In the genomic region with DNA sequence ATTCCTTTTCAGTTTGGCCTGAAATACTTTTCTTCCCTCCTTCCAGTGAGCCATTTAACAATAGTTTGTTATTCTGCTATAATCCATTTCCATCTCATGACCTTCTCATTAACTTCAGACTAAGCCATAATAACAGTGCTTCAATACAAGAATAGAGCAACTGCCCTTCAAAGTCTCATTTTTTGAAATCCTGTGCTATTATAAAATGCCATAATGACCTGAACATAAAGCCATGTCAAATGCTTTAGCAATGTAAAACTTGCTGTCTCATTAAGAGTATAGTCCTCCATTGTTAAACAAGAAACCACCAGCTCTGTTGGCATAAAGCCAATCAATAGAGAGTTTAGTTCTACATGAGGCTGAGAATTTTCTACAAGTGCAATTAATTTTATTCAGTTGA, we compare ENCODE assay signal across 20 cellular contexts. TPM values are rescaled to one million over a fixed set of nuclear protein-coding genes. Genes with fewer than 3 reads are reported as not detected.
"Had no signal": no experiment of that assay in that cellular context is flagged by ENCODE, and none has a peak within 500 bp of the region (broad histone marks: within the 10 kb centered on the region; RNA-seq: fewer than 3 reads in every experiment).

No MANE protein-coding gene starts in this region.

- H3K4me3 Mint-ChIP-seq: activated CD8-positive, alpha-beta T cell treated with anti-CD3 and anti-CD28 coated beads, Interleukin-2, amount 10 ng/mL, durations not matched to agents 7 days and 5 days; activated T-cell treated with anti-CD3 and anti-CD28 coated beads, Interleukin-2, amount 50 U/mL, for 72 hours; neural progenitor cell; stimulated activated effector memory CD8-positive, alpha-beta T cell treated with anti-CD3 and anti-CD28 coated beads, Interleukin-12 subunit alpha, Interleukin-12 subunit beta, amount 100 ng/mL, for 72 hours; WTC11 had no signal

- H3K27ac ChIP-seq: body of pancreas, neural progenitor cell, ovary, thoracic aorta, upper lobe of right lung had no signal

- H3K4me1 ChIP-seq: neural progenitor cell, upper lobe of right lung had no signal

- H3K9me3 ChIP-seq: body of pancreas, ovary, thoracic aorta, upper lobe of right lung had no signal

- H3K9me3 Mint-ChIP-seq: stimulated activated effector memory CD8-positive, alpha-beta T cell treated with anti-CD3 and anti-CD28 coated beads, Interleukin-12 subunit alpha, Interleukin-12 subunit beta, amount 100 ng/mL, for 72 hours had no signal

- H3K4me2 ChIP-seq: neural progenitor cell had no signal

- DNase-seq: activated CD4-positive, alpha-beta T cell treated with anti-CD3 and anti-CD28 coated beads for 48 hours; activated CD8-positive, alpha-beta memory T cell treated with anti-CD3 and anti-CD28 coated beads, Interleukin-2, amount 50 U/mL, for 4 hours; activated CD8-positive, alpha-beta T cell treated with anti-CD3 and anti-CD28 coated beads, Interleukin-2, amount 10 ng/mL, durations not matched to agents 7 days and 5 days; activated gamma-delta T cell; activated T-cell treated with anti-CD3 and anti-CD28 coated beads, Interleukin-2, amount 50 U/mL, for 72 hours; body of pancreas; caudate nucleus; foreskin fibroblast; glutamatergic neuron; hypothalamus; ovary; T-helper 2 cell; upper lobe of right lung had no signal

- H3K4me3 ChIP-seq: body of pancreas, neural progenitor cell, ovary, thoracic aorta, upper lobe of right lung had no signal

- H3K9ac ChIP-seq: neural progenitor cell had no signal

- H3K4me1 Mint-ChIP-seq: neural progenitor cell; stimulated activated effector memory CD8-positive, alpha-beta T cell treated with anti-CD3 and anti-CD28 coated beads, Interleukin-12 subunit alpha, Interleukin-12 subunit beta, amount 100 ng/mL, for 72 hours had no signal

- H3K36me3 Mint-ChIP-seq: stimulated activated effector memory CD8-positive, alpha-beta T cell treated with anti-CD3 and anti-CD28 coated beads, Interleukin-12 subunit alpha, Interleukin-12 subunit beta, amount 100 ng/mL, for 72 hours had no signal

- H3K27ac Mint-ChIP-seq: activated CD8-positive, alpha-beta T cell treated with anti-CD3 and anti-CD28 coated beads, Interleukin-2, amount 10 ng/mL, durations not matched to agents 7 days and 5 days; activated naive CD4-positive, alpha-beta T cell treated with anti-CD3 and anti-CD28 coated beads, Interleukin-2, amount 50 U/mL, for 72 hours; activated T-cell treated with anti-CD3 and anti-CD28 coated beads, Interleukin-2, amount 50 U/mL, for 72 hours; neural progenitor cell; stimulated activated effector memory CD8-positive, alpha-beta T cell treated with anti-CD3 and anti-CD28 coated beads, Interleukin-12 subunit alpha, Interleukin-12 subunit beta, amount 100 ng/mL, for 72 hours; WTC11 had no signal

- H3K36me3 ChIP-seq: neural progenitor cell, ovary, thoracic aorta, upper lobe of right lung had no signal

- FAIRE-seq: colon, TTC549 had no signal

- H3K27me3 ChIP-seq: body of pancreas, neural progenitor cell, ovary, upper lobe of right lung had no signal

- H2AFZ ChIP-seq: neural progenitor cell had no signal

RNA-seq across cellular contexts. Expression of a gene that starts 53.0 kb away (rescaled TPM):
- total RNA-seq: body of pancreas, upper lobe of right lung had no signal
